ENCODE assay signal across 1 cellular context in the genomic region with DNA sequence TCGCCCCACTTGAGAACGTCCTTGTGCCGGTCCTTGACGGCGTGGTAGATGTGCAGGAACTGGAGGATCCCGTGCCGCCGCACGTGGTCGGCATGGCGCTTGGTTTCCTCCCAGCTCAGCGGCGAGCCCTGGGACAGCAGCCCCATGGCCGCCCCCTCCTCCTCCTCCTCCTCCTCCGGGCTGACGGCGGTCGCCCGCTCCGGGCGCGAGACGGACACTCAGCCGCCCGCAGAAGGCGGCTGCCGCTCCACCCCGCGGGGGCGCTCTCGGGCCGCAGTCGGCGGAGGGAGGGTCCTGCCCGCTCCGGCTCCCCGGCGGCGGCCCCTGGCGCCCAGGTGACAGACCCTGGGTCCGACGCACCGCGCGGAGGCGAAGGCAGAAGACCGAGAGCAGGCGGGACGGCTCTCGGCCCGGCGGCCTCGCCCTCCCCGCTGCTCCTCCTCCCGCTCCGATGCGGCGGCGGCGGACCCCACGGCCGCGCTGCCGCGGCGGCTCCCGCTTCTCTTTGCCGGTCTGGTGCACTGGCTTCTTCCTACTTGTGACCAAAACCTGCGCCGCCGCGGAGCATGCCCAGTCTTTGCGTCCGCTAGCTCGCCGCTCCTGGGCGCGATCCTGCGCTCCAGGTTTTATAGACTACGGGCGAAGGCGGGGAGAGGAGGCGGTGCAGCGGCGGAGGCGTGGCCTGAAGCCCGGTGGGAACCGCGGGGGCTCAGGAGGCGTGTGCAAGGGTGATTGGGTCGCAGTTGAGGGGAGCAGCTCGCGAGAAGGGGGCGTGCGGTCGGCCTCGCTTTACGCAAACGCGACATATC.
A peak's percentile ranks its signal among the peaks of the same experiment; 100 is the strongest.
TF ChIP-seq lines count a peak whose summit lies in the region.

A gene (minus strand): TSS at position 602 of the 809 bp plus-strand sequence. CDS start 456 bp downstream, at position 146.

TF ChIP-seq in K562, 482 proteins besides CTCF, POLR2A, EP300 and RAD21 (continued from another document and continues in another):
- TF ChIP-seq, protein P1, sequence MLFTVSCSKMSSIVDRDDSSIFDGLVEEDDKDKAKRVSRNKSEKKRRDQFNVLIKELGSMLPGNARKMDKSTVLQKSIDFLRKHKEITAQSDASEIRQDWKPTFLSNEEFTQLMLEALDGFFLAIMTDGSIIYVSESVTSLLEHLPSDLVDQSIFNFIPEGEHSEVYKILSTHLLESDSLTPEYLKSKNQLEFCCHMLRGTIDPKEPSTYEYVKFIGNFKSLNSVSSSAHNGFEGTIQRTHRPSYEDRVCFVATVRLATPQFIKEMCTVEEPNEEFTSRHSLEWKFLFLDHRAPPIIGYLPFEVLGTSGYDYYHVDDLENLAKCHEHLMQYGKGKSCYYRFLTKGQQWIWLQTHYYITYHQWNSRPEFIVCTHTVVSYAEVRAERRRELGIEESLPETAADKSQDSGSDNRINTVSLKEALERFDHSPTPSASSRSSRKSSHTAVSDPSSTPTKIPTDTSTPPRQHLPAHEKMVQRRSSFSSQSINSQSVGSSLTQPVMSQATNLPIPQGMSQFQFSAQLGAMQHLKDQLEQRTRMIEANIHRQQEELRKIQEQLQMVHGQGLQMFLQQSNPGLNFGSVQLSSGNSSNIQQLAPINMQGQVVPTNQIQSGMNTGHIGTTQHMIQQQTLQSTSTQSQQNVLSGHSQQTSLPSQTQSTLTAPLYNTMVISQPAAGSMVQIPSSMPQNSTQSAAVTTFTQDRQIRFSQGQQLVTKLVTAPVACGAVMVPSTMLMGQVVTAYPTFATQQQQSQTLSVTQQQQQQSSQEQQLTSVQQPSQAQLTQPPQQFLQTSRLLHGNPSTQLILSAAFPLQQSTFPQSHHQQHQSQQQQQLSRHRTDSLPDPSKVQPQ (CRISPR knock-in tag; IDR thresholded peaks at IDR 0.05; ENCODE audit: borderline replicate concordance): no peak
- TF ChIP-seq KDM2B (CRISPR knock-in tag; IDR thresholded peaks at IDR 0.05) (no peak), DACH1 (IDR thresholded peaks at IDR 0.05; ENCODE audit: partially characterized antibody) (no peak), HDGF (IDR thresholded peaks at IDR 0.05) (no peak), PCBP2 (IDR thresholded peaks at IDR 0.05; ENCODE audit: low read depth, low read length, poor library complexity, severe bottlenecking) (no peak), RBFOX2 (IDR thresholded peaks at IDR 0.05; ENCODE audit: low read depth, low read length) (peak; percentile 98), MAFK (IDR thresholded peaks at IDR 0.05; ENCODE audit: low read length) (no peak), NCOR1 (IDR thresholded peaks at IDR 0.05) (no peak), ZNF134 (CRISPR knock-in tag; conservative IDR thresholded peaks at IDR 0.05) (no peak), RNF2 (IDR thresholded peaks at IDR 0.05) (peak; percentile 84), BHLHE40 (IDR thresholded peaks at IDR 0.05; ENCODE audit: low read length) (peak; percentile 77), TCFL5 (CRISPR knock-in tag; conservative IDR thresholded peaks at IDR 0.05) (no peak), MAZ (CRISPR knock-in tag; conservative IDR thresholded peaks at IDR 0.05 in 1 of 2, IDR thresholded peaks at IDR 0.05 in 1 of 2) (peak; percentile 92 to 97), ZNF644 (tag; IDR thresholded peaks at IDR 0.05; ENCODE audit: low read depth) (no peak), MECOM (CRISPR knock-in tag; IDR thresholded peaks at IDR 0.05) (no peak), CAMTA2 (CRISPR knock-in tag; conservative IDR thresholded peaks at IDR 0.05) (no peak), MTA2 (IDR thresholded peaks at IDR 0.05; ENCODE audit: low read depth) (no peak), SIRT6 (IDR thresholded peaks at IDR 0.05; ENCODE audit: low read depth, low read length) (no peak), SIN3A (IDR thresholded peaks at IDR 0.05; ENCODE audit: borderline replicate concordance in 2 of 2, control insufficient read depth in 1 of 2, low read depth in 2 of 2, low read length in 2 of 2) (peak; percentile 66 to 67; a peak in 1 of 4 replicates), ILK (tag; IDR thresholded peaks at IDR 0.05; ENCODE audit: borderline replicate concordance, low read depth) (no peak), TCF7L2 (IDR thresholded peaks at IDR 0.05; ENCODE audit: low read depth, low read length) (no peak), ZNF253 (CRISPR knock-in tag; conservative IDR thresholded peaks at IDR 0.05) (no peak), BACH1 (tag; IDR thresholded peaks at IDR 0.05) (no peak), SETDB1 (IDR thresholded peaks at IDR 0.05; ENCODE audit: low read length) (no peak), GATAD2A (IDR thresholded peaks at IDR 0.05) (no peak), STAT5A (IDR thresholded peaks at IDR 0.05; ENCODE audit: borderline replicate concordance, low read length) (no peak; the same call in 1 of the 2 replicates), HNRNPK (IDR thresholded peaks at IDR 0.05; ENCODE audit: low read depth, low read length, poor library complexity, severe bottlenecking) (no peak), PHF21A (IDR thresholded peaks at IDR 0.05; ENCODE audit: borderline replicate concordance, low read depth) (no peak), ARHGAP35 (IDR thresholded peaks at IDR 0.05; ENCODE audit: partially characterized antibody) (no peak), BRF1 (IDR thresholded peaks at IDR 0.05; ENCODE audit: borderline replicate concordance, extremely low read depth, insufficient read length) (no peak), ZNF444 (CRISPR knock-in tag; IDR thresholded peaks at IDR 0.05) (no peak), ZBTB8A (IDR thresholded peaks at IDR 0.05; ENCODE audit: partially characterized antibody) (no peak)
- TF ChIP-seq, protein P2, sequence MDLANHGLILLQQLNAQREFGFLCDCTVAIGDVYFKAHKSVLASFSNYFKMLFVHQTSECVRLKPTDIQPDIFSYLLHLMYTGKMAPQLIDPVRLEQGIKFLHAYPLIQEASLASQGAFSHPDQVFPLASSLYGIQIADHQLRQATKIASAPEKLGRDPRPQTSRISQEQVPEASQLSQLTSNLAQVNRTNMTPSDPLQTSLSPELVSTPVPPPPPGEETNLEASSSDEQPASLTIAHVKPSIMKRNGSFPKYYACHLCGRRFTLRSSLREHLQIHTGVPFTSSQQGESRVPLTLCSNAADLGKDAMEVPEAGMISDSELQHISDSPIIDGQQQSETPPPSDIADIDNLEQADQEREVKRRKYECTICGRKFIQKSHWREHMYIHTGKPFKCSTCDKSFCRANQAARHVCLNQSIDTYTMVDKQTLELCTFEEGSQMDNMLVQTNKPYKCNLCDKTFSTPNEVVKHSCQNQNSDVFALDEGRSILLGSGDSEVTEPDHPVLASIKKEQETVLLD (IDR thresholded peaks at IDR 0.05): peak; percentile 37; the same call in 1 of the 2 replicates
- TF ChIP-seq, protein P3, sequence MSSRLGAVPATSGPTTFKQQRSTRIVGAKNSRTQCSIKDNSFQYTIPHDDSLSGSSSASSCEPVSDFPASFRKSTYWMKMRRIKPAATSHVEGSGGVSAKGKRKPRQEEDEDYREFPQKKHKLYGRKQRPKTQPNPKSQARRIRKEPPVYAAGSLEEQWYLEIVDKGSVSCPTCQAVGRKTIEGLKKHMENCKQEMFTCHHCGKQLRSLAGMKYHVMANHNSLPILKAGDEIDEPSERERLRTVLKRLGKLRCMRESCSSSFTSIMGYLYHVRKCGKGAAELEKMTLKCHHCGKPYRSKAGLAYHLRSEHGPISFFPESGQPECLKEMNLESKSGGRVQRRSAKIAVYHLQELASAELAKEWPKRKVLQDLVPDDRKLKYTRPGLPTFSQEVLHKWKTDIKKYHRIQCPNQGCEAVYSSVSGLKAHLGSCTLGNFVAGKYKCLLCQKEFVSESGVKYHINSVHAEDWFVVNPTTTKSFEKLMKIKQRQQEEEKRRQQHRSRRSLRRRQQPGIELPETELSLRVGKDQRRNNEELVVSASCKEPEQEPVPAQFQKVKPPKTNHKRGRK (tag; IDR thresholded peaks at IDR 0.05): no peak
- TF ChIP-seq, protein P4, sequence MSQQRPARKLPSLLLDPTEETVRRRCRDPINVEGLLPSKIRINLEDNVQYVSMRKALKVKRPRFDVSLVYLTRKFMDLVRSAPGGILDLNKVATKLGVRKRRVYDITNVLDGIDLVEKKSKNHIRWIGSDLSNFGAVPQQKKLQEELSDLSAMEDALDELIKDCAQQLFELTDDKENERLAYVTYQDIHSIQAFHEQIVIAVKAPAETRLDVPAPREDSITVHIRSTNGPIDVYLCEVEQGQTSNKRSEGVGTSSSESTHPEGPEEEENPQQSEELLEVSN (IDR thresholded peaks at IDR 0.05; ENCODE audit: borderline replicate concordance in 1 of 2, extremely low read depth in 1 of 2, insufficient read depth in 1 of 2, insufficient read length in 1 of 2, low read depth in 1 of 2, low read length in 1 of 2, poor library complexity in 1 of 2, severe bottlenecking in 1 of 2): peak; percentile 64 to 67
- TF ChIP-seq, protein P5, sequence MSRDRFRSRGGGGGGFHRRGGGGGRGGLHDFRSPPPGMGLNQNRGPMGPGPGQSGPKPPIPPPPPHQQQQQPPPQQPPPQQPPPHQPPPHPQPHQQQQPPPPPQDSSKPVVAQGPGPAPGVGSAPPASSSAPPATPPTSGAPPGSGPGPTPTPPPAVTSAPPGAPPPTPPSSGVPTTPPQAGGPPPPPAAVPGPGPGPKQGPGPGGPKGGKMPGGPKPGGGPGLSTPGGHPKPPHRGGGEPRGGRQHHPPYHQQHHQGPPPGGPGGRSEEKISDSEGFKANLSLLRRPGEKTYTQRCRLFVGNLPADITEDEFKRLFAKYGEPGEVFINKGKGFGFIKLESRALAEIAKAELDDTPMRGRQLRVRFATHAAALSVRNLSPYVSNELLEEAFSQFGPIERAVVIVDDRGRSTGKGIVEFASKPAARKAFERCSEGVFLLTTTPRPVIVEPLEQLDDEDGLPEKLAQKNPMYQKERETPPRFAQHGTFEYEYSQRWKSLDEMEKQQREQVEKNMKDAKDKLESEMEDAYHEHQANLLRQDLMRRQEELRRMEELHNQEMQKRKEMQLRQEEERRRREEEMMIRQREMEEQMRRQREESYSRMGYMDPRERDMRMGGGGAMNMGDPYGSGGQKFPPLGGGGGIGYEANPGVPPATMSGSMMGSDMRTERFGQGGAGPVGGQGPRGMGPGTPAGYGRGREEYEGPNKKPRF (IDR thresholded peaks at IDR 0.05; ENCODE audit: low read depth, low read length): no peak
- TF ChIP-seq, protein P6, sequence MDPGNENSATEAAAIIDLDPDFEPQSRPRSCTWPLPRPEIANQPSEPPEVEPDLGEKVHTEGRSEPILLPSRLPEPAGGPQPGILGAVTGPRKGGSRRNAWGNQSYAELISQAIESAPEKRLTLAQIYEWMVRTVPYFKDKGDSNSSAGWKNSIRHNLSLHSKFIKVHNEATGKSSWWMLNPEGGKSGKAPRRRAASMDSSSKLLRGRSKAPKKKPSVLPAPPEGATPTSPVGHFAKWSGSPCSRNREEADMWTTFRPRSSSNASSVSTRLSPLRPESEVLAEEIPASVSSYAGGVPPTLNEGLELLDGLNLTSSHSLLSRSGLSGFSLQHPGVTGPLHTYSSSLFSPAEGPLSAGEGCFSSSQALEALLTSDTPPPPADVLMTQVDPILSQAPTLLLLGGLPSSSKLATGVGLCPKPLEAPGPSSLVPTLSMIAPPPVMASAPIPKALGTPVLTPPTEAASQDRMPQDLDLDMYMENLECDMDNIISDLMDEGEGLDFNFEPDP (CRISPR knock-in tag; IDR thresholded peaks at IDR 0.05): no peak
- TF ChIP-seq, protein P7, sequence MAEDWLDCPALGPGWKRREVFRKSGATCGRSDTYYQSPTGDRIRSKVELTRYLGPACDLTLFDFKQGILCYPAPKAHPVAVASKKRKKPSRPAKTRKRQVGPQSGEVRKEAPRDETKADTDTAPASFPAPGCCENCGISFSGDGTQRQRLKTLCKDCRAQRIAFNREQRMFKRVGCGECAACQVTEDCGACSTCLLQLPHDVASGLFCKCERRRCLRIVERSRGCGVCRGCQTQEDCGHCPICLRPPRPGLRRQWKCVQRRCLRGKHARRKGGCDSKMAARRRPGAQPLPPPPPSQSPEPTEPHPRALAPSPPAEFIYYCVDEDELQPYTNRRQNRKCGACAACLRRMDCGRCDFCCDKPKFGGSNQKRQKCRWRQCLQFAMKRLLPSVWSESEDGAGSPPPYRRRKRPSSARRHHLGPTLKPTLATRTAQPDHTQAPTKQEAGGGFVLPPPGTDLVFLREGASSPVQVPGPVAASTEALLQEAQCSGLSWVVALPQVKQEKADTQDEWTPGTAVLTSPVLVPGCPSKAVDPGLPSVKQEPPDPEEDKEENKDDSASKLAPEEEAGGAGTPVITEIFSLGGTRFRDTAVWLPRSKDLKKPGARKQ (CRISPR knock-in tag; IDR thresholded peaks at IDR 0.05): no peak
- TF ChIP-seq, protein P8, sequence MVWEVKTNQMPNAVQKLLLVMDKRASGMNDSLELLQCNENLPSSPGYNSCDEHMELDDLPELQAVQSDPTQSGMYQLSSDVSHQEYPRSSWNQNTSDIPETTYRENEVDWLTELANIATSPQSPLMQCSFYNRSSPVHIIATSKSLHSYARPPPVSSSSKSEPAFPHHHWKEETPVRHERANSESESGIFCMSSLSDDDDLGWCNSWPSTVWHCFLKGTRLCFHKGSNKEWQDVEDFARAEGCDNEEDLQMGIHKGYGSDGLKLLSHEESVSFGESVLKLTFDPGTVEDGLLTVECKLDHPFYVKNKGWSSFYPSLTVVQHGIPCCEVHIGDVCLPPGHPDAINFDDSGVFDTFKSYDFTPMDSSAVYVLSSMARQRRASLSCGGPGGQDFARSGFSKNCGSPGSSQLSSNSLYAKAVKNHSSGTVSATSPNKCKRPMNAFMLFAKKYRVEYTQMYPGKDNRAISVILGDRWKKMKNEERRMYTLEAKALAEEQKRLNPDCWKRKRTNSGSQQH (CRISPR knock-in tag; IDR thresholded peaks at IDR 0.05): no peak
- TF ChIP-seq, protein P9, sequence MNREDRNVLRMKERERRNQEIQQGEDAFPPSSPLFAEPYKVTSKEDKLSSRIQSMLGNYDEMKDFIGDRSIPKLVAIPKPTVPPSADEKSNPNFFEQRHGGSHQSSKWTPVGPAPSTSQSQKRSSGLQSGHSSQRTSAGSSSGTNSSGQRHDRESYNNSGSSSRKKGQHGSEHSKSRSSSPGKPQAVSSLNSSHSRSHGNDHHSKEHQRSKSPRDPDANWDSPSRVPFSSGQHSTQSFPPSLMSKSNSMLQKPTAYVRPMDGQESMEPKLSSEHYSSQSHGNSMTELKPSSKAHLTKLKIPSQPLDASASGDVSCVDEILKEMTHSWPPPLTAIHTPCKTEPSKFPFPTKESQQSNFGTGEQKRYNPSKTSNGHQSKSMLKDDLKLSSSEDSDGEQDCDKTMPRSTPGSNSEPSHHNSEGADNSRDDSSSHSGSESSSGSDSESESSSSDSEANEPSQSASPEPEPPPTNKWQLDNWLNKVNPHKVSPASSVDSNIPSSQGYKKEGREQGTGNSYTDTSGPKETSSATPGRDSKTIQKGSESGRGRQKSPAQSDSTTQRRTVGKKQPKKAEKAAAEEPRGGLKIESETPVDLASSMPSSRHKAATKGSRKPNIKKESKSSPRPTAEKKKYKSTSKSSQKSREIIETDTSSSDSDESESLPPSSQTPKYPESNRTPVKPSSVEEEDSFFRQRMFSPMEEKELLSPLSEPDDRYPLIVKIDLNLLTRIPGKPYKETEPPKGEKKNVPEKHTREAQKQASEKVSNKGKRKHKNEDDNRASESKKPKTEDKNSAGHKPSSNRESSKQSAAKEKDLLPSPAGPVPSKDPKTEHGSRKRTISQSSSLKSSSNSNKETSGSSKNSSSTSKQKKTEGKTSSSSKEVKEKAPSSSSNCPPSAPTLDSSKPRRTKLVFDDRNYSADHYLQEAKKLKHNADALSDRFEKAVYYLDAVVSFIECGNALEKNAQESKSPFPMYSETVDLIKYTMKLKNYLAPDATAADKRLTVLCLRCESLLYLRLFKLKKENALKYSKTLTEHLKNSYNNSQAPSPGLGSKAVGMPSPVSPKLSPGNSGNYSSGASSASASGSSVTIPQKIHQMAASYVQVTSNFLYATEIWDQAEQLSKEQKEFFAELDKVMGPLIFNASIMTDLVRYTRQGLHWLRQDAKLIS (CRISPR knock-in tag; IDR thresholded peaks at IDR 0.05): no peak
